ENCODE assay signal across 21 cellular contexts in genomic region chr9:130763585-130764200, GRCh38.
DNase-seq lines count a peak whose midpoint lies in the region; ATAC-seq, FAIRE-seq and TF ChIP-seq lines count a peak whose summit lies in the region.
"Had no signal": no experiment of that assay in that cellular context is flagged by ENCODE, and none has a peak within 500 bp of the region (broad histone marks: within the 10 kb centered on the region; RNA-seq: fewer than 3 reads in every experiment).

No MANE protein-coding gene starts in this region.

- no peaks in the 10 kb centered on the region for H3K79me1 ChIP-seq in H9 (ENCODE audit: insufficient read depth, low read depth, low read length, poor library complexity, severe bottlenecking)

- H3K79me2 ChIP-seq in H9 (ENCODE audit: insufficient read depth, low read length) (peaks cover 1% of the 10 kb centered on the region; the same call in 1 of the 2 replicates), osteoblast (ENCODE audit: insufficient read depth, low read length) (peaks cover 83% of the 10 kb centered on the region)

- no peak overlapping the region for H2BK15ac ChIP-seq in H9 (ENCODE audit: low read depth, low read length)

- TF ChIP-seq CTCF in Caco-2 (IDR thresholded peaks at IDR 0.05; ENCODE audit: insufficient read depth in 1 of 2, low read depth in 1 of 2, low read length in 1 of 2, severe bottlenecking in 1 of 2, unreplicated experiment in 1 of 2) (no peak), H9 (conservative IDR thresholded peaks at IDR 0.05) (no peak), osteoblast (IDR thresholded peaks at IDR 0.05; ENCODE audit: extremely low read depth, low read depth, low read length) (no peak), D721Med (IDR thresholded peaks at IDR 0.05; ENCODE audit: insufficient read depth, missing control alignments) (no peak), Peyer's patch (IDR thresholded peaks at IDR 0.05) (no peak)

- no peak overlapping the region for H3T11ph ChIP-seq in H9 (ENCODE audit: low read length)

- intact Hi-C loops in Caco-2 (cut with micrococcal nuclease; ENCODE audit: unreplicated experiment), result no loop called here

- POLR2A ChIA-PET in Caco-2 (lab: Charles Lee), result no interaction called here
- POLR2A ChIA-PET in naive thymus-derived CD8-positive, alpha-beta T cell (lab: Charles Lee), result no interaction called here

- H3K27ac ChIP-seq in H9 (ENCODE audit: insufficient read length, low read depth, low read length) (no peak overlapping the region), osteoblast (ENCODE audit: low read depth, low read length) (peak overlapping the region; percentile 69), Peyer's patch (no peak overlapping the region)
- H3K27ac ChIP-seq: HL-60, VCaP had no signal

- no peak overlapping the region for H4K8ac ChIP-seq in H9 (replicated peaks; ENCODE audit: insufficient read length, low read depth, low read length)

- FAIRE-seq in D721Med (lab: Jason Lieb, UNC), result no peak
- FAIRE-seq: G401.6 had no signal

- H2AK5ac ChIP-seq in H9 (ENCODE audit: insufficient read length, low read length), result no peak overlapping the region

- no peak overlapping the region for H3K4me3 Mint-ChIP-seq in Caco-2 (ENCODE audit: unreplicated experiment)
- H3K4me3 Mint-ChIP-seq in H9, result no peak overlapping the region
- H3K4me3 Mint-ChIP-seq in naive thymus-derived CD8-positive, alpha-beta T cell, result peak overlapping the region in 1 of 10 donors; percentile 12
- H3K4me3 Mint-ChIP-seq: IgD-negative memory B cell had no signal

- DNase-seq in Caco-2, result no peak
- no peak for DNase-seq in H9
- DNase-seq in ecto neural progenitor cell (ENCODE audit: low spot score), result peak; percentile 45
- DNase-seq in osteoblast (ENCODE audit: insufficient read length, low spot score, missing footprints), result no peak
- DNase-seq in naive thymus-derived CD8-positive, alpha-beta T cell, result no peak
- no peak for DNase-seq in stimulated activated CD8-positive, alpha-beta memory T cell treated with anti-CD3 and anti-CD28 coated beads, Interleukin-4, amount 100 ng/mL, for 48 hours
- no peak for DNase-seq in D721Med (ENCODE audit: insufficient read length, low spot score)
- DNase-seq in Peyer's patch, result no peak
- DNase-seq: activated CD4-positive, alpha-beta T cell treated with anti-CD3 and anti-CD28 coated beads, Interleukin-2, amount 50 U/mL, for 4 hours; activated naive CD4-positive, alpha-beta T cell treated with Interleukin-2 at 50 U/mL for 16 hours; activated T-cell treated with anti-CD3 and anti-CD28 coated beads for 4 hours; effector memory CD4-positive, alpha-beta T cell; MM.1S; NCI-H187; NCI-H510A treated with DMSO at 0.1 percent for 48 hours; posterior cingulate gyrus; SHP77 treated with DMSO at 0.1 percent for 48 hours had no signal

- H3K27me3 ChIP-seq in Caco-2 (replicated peaks; ENCODE audit: control insufficient read depth, insufficient read depth, low read length), result no peaks in the 10 kb centered on the region
- H3K27me3 ChIP-seq in H9 (ENCODE audit: insufficient read depth, low read length), result no peaks in the 10 kb centered on the region
- no peaks in the 10 kb centered on the region for H3K27me3 ChIP-seq in osteoblast (ENCODE audit: insufficient read depth, low read length)
- H3K27me3 ChIP-seq in Peyer's patch, result no peaks in the 10 kb centered on the region

- H3K4ac ChIP-seq in H9 (ENCODE audit: low read depth, low read length), result no peak overlapping the region

- H3K27me3 Mint-ChIP-seq in Caco-2 (ENCODE audit: insufficient read depth, unreplicated experiment), result no peaks in the 10 kb centered on the region
- H3K27me3 Mint-ChIP-seq in H9 (ENCODE audit: low read depth), result no peaks in the 10 kb centered on the region
- H3K27me3 Mint-ChIP-seq in naive thymus-derived CD8-positive, alpha-beta T cell, result no peaks in the 10 kb centered on the region
- H3K27me3 Mint-ChIP-seq: IgD-negative memory B cell had no signal

- CTCF ChIA-PET in Caco-2 (lab: Charles Lee), result no interaction called here

- no peak overlapping the region for H2BK120ac ChIP-seq in H9 (ENCODE audit: low read depth, low read length, poor library complexity, severe bottlenecking)

- H3K36me3 Mint-ChIP-seq in Caco-2 (ENCODE audit: insufficient read depth, unreplicated experiment) (no peaks in the 10 kb centered on the region), H9 (ENCODE audit: insufficient read depth in 1 of 3, low read depth in 3 of 3) (no peaks in the 10 kb centered on the region; a peak in 1 of 7 replicates)
- H3K36me3 Mint-ChIP-seq in naive thymus-derived CD8-positive, alpha-beta T cell, result peaks cover 0 to 2% (median 0%) of the 10 kb centered on the region in 3 donors

- no peak overlapping the region for H3K4me2 ChIP-seq in H9 (ENCODE audit: insufficient read depth, insufficient read length, low read length)
- H3K4me2 ChIP-seq in osteoblast (ENCODE audit: insufficient read depth, low read length), result no peak overlapping the region

- H4K20me1 ChIP-seq in H9 (ENCODE audit: control insufficient read depth, insufficient read depth, insufficient read length) (no peaks in the 10 kb centered on the region), osteoblast (ENCODE audit: insufficient read depth, low read length) (peaks cover 2% of the 10 kb centered on the region)

- H3K4me1 Mint-ChIP-seq in Caco-2 (ENCODE audit: low read depth, unreplicated experiment) (peaks cover 8% of the 10 kb centered on the region), H9 (peaks cover 46 to 49% of the 10 kb centered on the region in 2 experiments)
- peaks cover 36 to 71% (median 64%) of the 10 kb centered on the region in 4 donors for H3K4me1 Mint-ChIP-seq in naive thymus-derived CD8-positive, alpha-beta T cell

- H3K4me3 ChIP-seq in Caco-2 (ENCODE audit: low read depth, low read length), result no peak overlapping the region
- no peak overlapping the region for H3K4me3 ChIP-seq in osteoblast (ENCODE audit: insufficient read depth, low read length)
- no peak overlapping the region for H3K4me3 ChIP-seq in Peyer's patch

- no peaks in the 10 kb centered on the region for H3K23me2 ChIP-seq in H9 (ENCODE audit: insufficient read length, low read depth, low read length, poor library complexity, severe bottlenecking)

- peak overlapping the region; percentile 62 for H4K91ac ChIP-seq in H9 (ENCODE audit: insufficient read length, low read depth, low read length)

- no peak for ATAC-seq in naive thymus-derived CD8-positive, alpha-beta T cell

- H3K36me3 ChIP-seq in Caco-2 (ENCODE audit: control insufficient read depth, insufficient read depth, low read length), result no peaks in the 10 kb centered on the region
- no peaks in the 10 kb centered on the region for H3K36me3 ChIP-seq in osteoblast (ENCODE audit: insufficient read depth, low read length)
- H3K36me3 ChIP-seq in Peyer's patch, result no peaks in the 10 kb centered on the region

- no TSS peak for BruUV-seq in Caco-2 (replicated peaks; lab: Mats Ljungman, UMichigan)

- TF ChIP-seq POLR2A in Peyer's patch (IDR thresholded peaks at IDR 0.05), result no peak

- H4K5ac ChIP-seq in H9 (ENCODE audit: insufficient read length, low read depth, low read length), result no peak overlapping the region

- no peak overlapping the region for H2BK12ac ChIP-seq in H9 (ENCODE audit: insufficient read length, low read depth, low read length)

- H2AFZ ChIP-seq in H9 (ENCODE audit: low read length) (no peak overlapping the region), osteoblast (ENCODE audit: low read length) (no peak overlapping the region)

- H2BK20ac ChIP-seq in H9 (ENCODE audit: low read depth, low read length, poor library complexity, severe bottlenecking), result no peak overlapping the region

- no CpG with 5 or more reads among the region's 12 CpGs for WGBS in H9 (ENCODE audit: extremely low coverage, insufficient read length, low lambda C conversion rate)

- no peak overlapping the region for H3K56ac ChIP-seq in H9 (ENCODE audit: insufficient read length, low read depth, low read length)

- peak overlapping the region; percentile 39 for H3K27ac Mint-ChIP-seq in Caco-2 (ENCODE audit: unreplicated experiment)
- peak overlapping the region; percentile 50 to 88 (median 58); a peak in 6 of 7 replicates for H3K27ac Mint-ChIP-seq in H9
- peak overlapping the region in 4 of 10 donors; percentile 19 to 53 (median 32) for H3K27ac Mint-ChIP-seq in naive thymus-derived CD8-positive, alpha-beta T cell
- H3K27ac Mint-ChIP-seq: IgD-negative memory B cell had no signal

- peak overlapping the region; percentile 53 for H3K18ac ChIP-seq in H9 (ENCODE audit: insufficient read length, low read depth, low read length)

- no peak overlapping the region for H3K23ac ChIP-seq in H9 (ENCODE audit: insufficient read length, low read depth, low read length)

- H3K9me3 Mint-ChIP-seq in Caco-2 (ENCODE audit: unreplicated experiment), result no peaks in the 10 kb centered on the region
- no peaks in the 10 kb centered on the region for H3K9me3 Mint-ChIP-seq in H9
- H3K9me3 Mint-ChIP-seq in naive thymus-derived CD8-positive, alpha-beta T cell, result no peaks in the 10 kb centered on the region
- H3K9me3 Mint-ChIP-seq: IgD-negative memory B cell had no signal

- H3K14ac ChIP-seq in H9 (ENCODE audit: insufficient read depth, low read length), result no peak overlapping the region; the same call in 1 of the 2 replicates

- H3K9ac ChIP-seq in H9 (ENCODE audit: extremely low read depth, insufficient read length, low read length), result no peak overlapping the region

- H3K9me3 ChIP-seq in Caco-2 (no peaks in the 10 kb centered on the region), H9 (ENCODE audit: control insufficient read depth, low read depth, low read length) (no peaks in the 10 kb centered on the region), osteoblast (ENCODE audit: low read depth, low read length) (no peaks in the 10 kb centered on the region), Peyer's patch (no peaks in the 10 kb centered on the region)

- H2BK5ac ChIP-seq in H9 (ENCODE audit: insufficient read length, low read length), result no peak overlapping the region

- H3K4me1 ChIP-seq in Caco-2 (peaks cover 8% of the 10 kb centered on the region), H9 (ENCODE audit: insufficient read depth, low read length) (no peaks in the 10 kb centered on the region; the same call in 1 of the 2 replicates), osteoblast (ENCODE audit: insufficient read depth, low read length) (peaks cover 51% of the 10 kb centered on the region), Peyer's patch (peaks cover 3 to 37% (median 5%) of the 10 kb centered on the region in 4 donors)
